Comparison of ENCODE assay signal across 15 cellular contexts in genomic region chr22:41873391-41873790, GRCh38. TPM values are rescaled to one million over a fixed set of nuclear protein-coding genes. Genes with fewer than 3 reads are reported as not detected.
DNase-seq lines count a peak whose midpoint lies in the region; ATAC-seq and TF ChIP-seq lines count a peak whose summit lies in the region.
"Had no signal": no experiment of that assay in that cellular context is flagged by ENCODE, and none has a peak within 500 bp of the region (broad histone marks: within the 10 kb centered on the region; RNA-seq: fewer than 3 reads in every experiment).

No MANE protein-coding gene starts in this region.

- H3K4me1 ChIP-seq in left ventricle myocardium inferior (peaks cover 25% of the 10 kb centered on the region), stomach (no peaks in the 10 kb centered on the region)

- H3K4me3 Mint-ChIP-seq in activated T-cell treated with anti-CD3 and anti-CD28 coated beads, Interleukin-2, amount 50 U/mL, for 24 hours: peak overlapping the region; percentile 71
- no peak overlapping the region for H3K4me3 Mint-ChIP-seq in stimulated activated memory B cell treated with anti-CD40 and anti-IgM and Interleukin-4, amounts not matched to agents 10 μg/mL and 1 μg/mL and 100 μg/mL, for 72 hours
- H3K4me3 Mint-ChIP-seq in endothelial cell (ENCODE audit: unreplicated experiment): no peak overlapping the region

- H3K27ac Mint-ChIP-seq in activated T-cell treated with anti-CD3 and anti-CD28 coated beads, Interleukin-2, amount 50 U/mL, for 24 hours: peak overlapping the region; percentile 94
- peak overlapping the region; percentile 65 for H3K27ac Mint-ChIP-seq in stimulated activated memory B cell treated with anti-CD40 and anti-IgM and Interleukin-4, amounts not matched to agents 10 μg/mL and 1 μg/mL and 100 μg/mL, for 72 hours
- no peak overlapping the region for H3K27ac Mint-ChIP-seq in endothelial cell (ENCODE audit: unreplicated experiment)

- H3K27ac ChIP-seq in left ventricle myocardium inferior (replicated peaks) (peak overlapping the region; percentile 76), stomach (no peak overlapping the region)
- H3K27ac ChIP-seq: brain microvascular endothelial cell had no signal

- H3K36me3 ChIP-seq in left ventricle myocardium inferior (peaks cover 97% of the 10 kb centered on the region), stomach (peaks cover 71 to 100% (median 100%) of the 10 kb centered on the region in 4 donors)

- DNase-seq in activated gamma-delta T cell treated with Interleukin-2 at 50 U/mL for 16 hours (peak; percentile 16), activated gamma-delta T cell (lab: John Stamatoyannopoulos, UW) (no peak), left ventricle myocardium inferior (no peak), endothelial cell (ENCODE audit: low spot score) (no peak), stomach (no peak)
- peak; percentile 57 for DNase-seq in activated T-cell treated with anti-CD3 and anti-CD28 coated beads, Interleukin-2, amount 50 U/mL, for 24 hours
- DNase-seq: ACHN, brain microvascular endothelial cell, Kasumi-1, mesenchymal stem cell, NCI-H2081 treated with DMSO at 0.1 percent for 48 hours, SK-N-SH, trophoblast cell had no signal

- 53 to 72% (median 60%) methylated on average over 5 of the region's 5 CpGs for WGBS in stomach, 5 donors

- no peaks in the 10 kb centered on the region for H3K9me3 Mint-ChIP-seq in activated T-cell treated with anti-CD3 and anti-CD28 coated beads, Interleukin-2, amount 50 U/mL, for 24 hours
- no peaks in the 10 kb centered on the region for H3K9me3 Mint-ChIP-seq in stimulated activated memory B cell treated with anti-CD40 and anti-IgM and Interleukin-4, amounts not matched to agents 10 μg/mL and 1 μg/mL and 100 μg/mL, for 72 hours
- H3K9me3 Mint-ChIP-seq in endothelial cell (ENCODE audit: unreplicated experiment): no peaks in the 10 kb centered on the region

- H3K27me3 Mint-ChIP-seq in activated T-cell treated with anti-CD3 and anti-CD28 coated beads, Interleukin-2, amount 50 U/mL, for 24 hours: no peaks in the 10 kb centered on the region
- H3K27me3 Mint-ChIP-seq in stimulated activated memory B cell treated with anti-CD40 and anti-IgM and Interleukin-4, amounts not matched to agents 10 μg/mL and 1 μg/mL and 100 μg/mL, for 72 hours: no peaks in the 10 kb centered on the region
- H3K27me3 Mint-ChIP-seq in endothelial cell (ENCODE audit: unreplicated experiment): peaks cover 5% of the 10 kb centered on the region

- intact Hi-C loops in left ventricle myocardium inferior (cut with micrococcal nuclease) (no loop called here), stomach (cut with DNase I; ENCODE audit: low total_unique reads) (no loop called here)

- peaks cover 75% of the 10 kb centered on the region for H3K4me1 Mint-ChIP-seq in activated T-cell treated with anti-CD3 and anti-CD28 coated beads, Interleukin-2, amount 50 U/mL, for 24 hours (ENCODE audit: low read depth)
- peaks cover 22% of the 10 kb centered on the region for H3K4me1 Mint-ChIP-seq in stimulated activated memory B cell treated with anti-CD40 and anti-IgM and Interleukin-4, amounts not matched to agents 10 μg/mL and 1 μg/mL and 100 μg/mL, for 72 hours
- no peaks in the 10 kb centered on the region for H3K4me1 Mint-ChIP-seq in endothelial cell (ENCODE audit: unreplicated experiment)

- no peak for TF ChIP-seq POLR2A in stomach (IDR thresholded peaks at IDR 0.05)

- no peak for TF ChIP-seq CTCF in left ventricle myocardium inferior (IDR thresholded peaks at IDR 0.05; ENCODE audit: borderline replicate concordance)
- no peak for TF ChIP-seq CTCF in endothelial cell (IDR thresholded peaks at IDR 0.05; ENCODE audit: unreplicated experiment)
- TF ChIP-seq CTCF in stomach (IDR thresholded peaks at IDR 0.05): no peak

- peaks cover 94% of the 10 kb centered on the region for H3K36me3 Mint-ChIP-seq in activated T-cell treated with anti-CD3 and anti-CD28 coated beads, Interleukin-2, amount 50 U/mL, for 24 hours (ENCODE audit: low read depth)
- H3K36me3 Mint-ChIP-seq in stimulated activated memory B cell treated with anti-CD40 and anti-IgM and Interleukin-4, amounts not matched to agents 10 μg/mL and 1 μg/mL and 100 μg/mL, for 72 hours: peaks cover 82% of the 10 kb centered on the region
- peaks cover 43% of the 10 kb centered on the region for H3K36me3 Mint-ChIP-seq in endothelial cell (ENCODE audit: low read depth, unreplicated experiment)

- ATAC-seq in stimulated activated memory B cell treated with anti-CD40 and anti-IgM and Interleukin-4, amounts not matched to agents 10 μg/mL and 1 μg/mL and 100 μg/mL, for 72 hours: no peak
- no peak for ATAC-seq in HG03095 (IDR thresholded peaks at IDR 0.05; ENCODE audit: unreplicated experiment)

- H3K9me3 ChIP-seq in left ventricle myocardium inferior (replicated peaks) (no peaks in the 10 kb centered on the region), stomach (no peaks in the 10 kb centered on the region)
- H3K9me3 ChIP-seq: SK-N-SH had no signal

- TF ChIP-seq EP300 in stomach (IDR thresholded peaks at IDR 0.05): no peak

- no peak overlapping the region for H3K4me3 ChIP-seq in left ventricle myocardium inferior
- H3K4me3 ChIP-seq in stomach: no peak overlapping the region

- H3K27me3 ChIP-seq in left ventricle myocardium inferior (ENCODE audit: low read depth) (no peaks in the 10 kb centered on the region), stomach (no peaks in the 10 kb centered on the region)
- H3K27me3 ChIP-seq: brain microvascular endothelial cell had no signal

RNA-seq across cellular contexts. Expression of gene SREBF2, which starts 40.5 kb away (rescaled TPM):
- total RNA-seq in left ventricle myocardium inferior (74.5 TPM), endothelial cell (ENCODE audit: unreplicated experiment) (200 TPM), stomach (100 to 1,000 TPM in 1 of 5 donors, 10 to 100 TPM in 4; 41.3 to 159 (median 91.7) TPM)
- polyA plus RNA-seq in stomach: 10 to 100 TPM; 12.2 to 48.7 (median 29.8) TPM

RNA-seq across cellular contexts. Expression of gene SHISA8, which starts 41.5 kb away (rescaled TPM):
- 2.2 TPM for total RNA-seq in left ventricle myocardium inferior
- total RNA-seq in endothelial cell (ENCODE audit: unreplicated experiment): 0.41 TPM
- total RNA-seq in stomach: not detected
- polyA plus RNA-seq in stomach: under 1 TPM in 1 of 3 donors, not detected in 2; 0.15 TPM
- polyA plus RNA-seq: SK-N-SH had no signal

RNA-seq across cellular contexts. Expression of gene TNFRSF13C, which starts 53.2 kb away (rescaled TPM):
- total RNA-seq in left ventricle myocardium inferior: 0.55 TPM
- total RNA-seq in endothelial cell (ENCODE audit: unreplicated experiment): 3.5 TPM
- total RNA-seq in stomach: under 1 TPM in 2 of 5 donors, not detected in 3; 0.55 to 0.87 TPM
- 1 to 10 TPM in 1 of 3 donors, under 1 TPM in 1, not detected in 1; 0.31 to 1.1 TPM for polyA plus RNA-seq in stomach

Comparison
In these comparisons a context has a peak if more than half of its experiments do, and no peak if none do; other contexts are left out.
1. DNase-seq: peak in activated gamma-delta T cell treated with Interleukin-2 at 50 U/mL for 16 hours (single experiment) and activated T-cell treated with anti-CD3 and anti-CD28 coated beads, Interleukin-2, amount 50 U/mL, for 24 hours (single experiment); none in activated gamma-delta T cell (single experiment), left ventricle myocardium inferior (single experiment), endothelial cell (single experiment) and stomach (single experiment).